In the genomic region with DNA sequence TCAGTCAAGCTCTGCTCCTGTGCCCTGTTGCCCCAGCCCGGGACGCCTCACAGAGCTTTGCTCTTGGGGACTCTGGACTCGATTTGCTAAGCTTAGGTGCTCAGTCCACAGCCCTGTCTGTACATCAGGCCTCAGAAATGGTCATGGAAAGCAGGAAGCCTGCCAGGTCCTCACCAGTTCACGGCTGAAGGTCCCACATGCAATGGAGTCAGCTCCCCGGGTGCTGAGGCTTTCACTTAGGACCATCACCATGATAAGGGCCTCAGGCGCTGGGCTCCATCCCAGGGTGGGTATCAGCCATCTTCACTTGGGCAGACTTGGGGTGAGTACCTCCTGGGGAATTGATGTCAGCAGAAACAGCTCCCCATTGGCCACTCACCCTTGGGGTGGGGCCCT, we compare ENCODE assay signal across 13 cellular contexts. TPM values are rescaled to one million over a fixed set of nuclear protein-coding genes. Genes with fewer than 3 reads are reported as not detected.
A peak's percentile ranks its signal among the peaks of the same experiment; 100 is the strongest.
DNase-seq lines count a peak whose midpoint lies in the region; ATAC-seq, FAIRE-seq and TF ChIP-seq lines count a peak whose summit lies in the region.
"Had no signal": no experiment of that assay in that cellular context is flagged by ENCODE, and none has a peak within 500 bp of the region (broad histone marks: within the 10 kb centered on the region; RNA-seq: fewer than 3 reads in every experiment).

No MANE protein-coding gene starts in this region.

- CTCF ChIA-PET in CD4-positive, alpha-beta T cell (lab: Charles Lee): interaction anchor here (0.6 to 7.8 kb wide), 7 partner anchors 11 to 74 kb away, joined by 3 to 58 read pairs (median 5); a partner anchor contains a TSS

- H3K27me3 ChIP-seq in CD4-positive, alpha-beta T cell (ENCODE audit: control insufficient read depth, insufficient read depth, low read length): no peaks in the 10 kb centered on the region
- H3K27me3 ChIP-seq in WERI-Rb-1 (ENCODE audit: insufficient read depth, low read depth, severe bottlenecking): no peaks in the 10 kb centered on the region
- H3K27me3 ChIP-seq in small intestine (ENCODE audit: control insufficient read depth in 2 of 2, insufficient read depth in 2 of 2, low read length in 2 of 2): no peaks in the 10 kb centered on the region
- H3K27me3 ChIP-seq: breast epithelium, MG63 had no signal

- DNase-seq in CD4-positive, alpha-beta T cell: no peak
- no peak for DNase-seq in WERI-Rb-1
- no peak for DNase-seq in immature natural killer cell
- no peak for DNase-seq in small intestine
- DNase-seq in RKO (ENCODE audit: low spot score): no peak
- no peak for DNase-seq in T-helper 9 cell
- no peak for DNase-seq in DMS79 (lab: John Stamatoyannopoulos, UW)
- DNase-seq in stimulated activated CD4-positive, alpha-beta T cell treated with anti-CD3 and anti-CD28 coated beads, Interleukin-1b, Interleukin-23, amount 100 ng/mL, for 48 hours: no peak
- DNase-seq: activated T-cell treated with anti-CD3 and anti-CD28 coated beads for 4 hours, MG63, PC-3 had no signal

- no peak for FAIRE-seq in small intestine (lab: Jason Lieb, UNC)

- intact Hi-C loops in CD4-positive, alpha-beta T cell (cut with DNase I, micrococcal nuclease): loop anchor here (2.0 to 5.0 kb wide), 2 partner anchors 34 to 36 kb away; a partner anchor contains a TSS

- H3K9me3 ChIP-seq in CD4-positive, alpha-beta T cell (ENCODE audit: control insufficient read depth, low read length): no peaks in the 10 kb centered on the region
- H3K9me3 ChIP-seq in WERI-Rb-1 (ENCODE audit: severe bottlenecking) (no peaks in the 10 kb centered on the region), small intestine (ENCODE audit: control insufficient read depth, low read depth) (no peaks in the 10 kb centered on the region)
- H3K9me3 ChIP-seq: breast epithelium, MG63 had no signal

- H3K27ac ChIP-seq in CD4-positive, alpha-beta T cell (ENCODE audit: low read depth, low read length): peak overlapping the region; percentile 3
- peak overlapping the region; percentile 24 for H3K27ac ChIP-seq in WERI-Rb-1
- peak overlapping the region; percentile 41 to 65 for H3K27ac ChIP-seq in small intestine (ENCODE audit: low read depth in 1 of 2, low read length in 1 of 2)

- H3K4me1 ChIP-seq in small intestine (ENCODE audit: control insufficient read depth in 2 of 2, insufficient read depth in 1 of 2, low read depth in 1 of 2, low read length in 1 of 2): peaks cover 30 to 33% of the 10 kb centered on the region in 2 donors

- no peaks in the 10 kb centered on the region for H3K27me3 Mint-ChIP-seq in CD4-positive, alpha-beta T cell
- H3K27me3 Mint-ChIP-seq in immature natural killer cell (ENCODE audit: low read depth in 3 of 3): peaks cover 10 to 16% (median 11%) of the 10 kb centered on the region in 3 donors

- ATAC-seq in CD4-positive, alpha-beta T cell (ENCODE audit: poor library complexity): no peak
- ATAC-seq: PC-3 had no signal

- TF ChIP-seq CTCF in CD4-positive, alpha-beta T cell (IDR thresholded peaks at IDR 0.05): no peak
- no peak for TF ChIP-seq CTCF in WERI-Rb-1 (IDR thresholded peaks at IDR 0.05; ENCODE audit: low read depth, low read length)

- POLR2A ChIA-PET in CD4-positive, alpha-beta T cell (lab: Charles Lee): interaction anchor here (0.8 to 10.2 kb wide), 6 partner anchors 9 to 47 kb away, joined by 3 to 133 read pairs (median 6); no protein-coding TSS in a partner anchor

- H3K4me3 ChIP-seq in WERI-Rb-1 (ENCODE audit: low read depth, low read length) (no peak overlapping the region), small intestine (ENCODE audit: low read depth in 1 of 2, low read length in 2 of 2) (no peak overlapping the region)
- H3K4me3 ChIP-seq: breast epithelium, MG63, smooth muscle cell had no signal

- no peaks in the 10 kb centered on the region for H3K9me3 Mint-ChIP-seq in CD4-positive, alpha-beta T cell
- H3K9me3 Mint-ChIP-seq in immature natural killer cell: no peaks in the 10 kb centered on the region

- H3K36me3 Mint-ChIP-seq in CD4-positive, alpha-beta T cell (ENCODE audit: low read depth): peaks cover 52% of the 10 kb centered on the region
- peaks cover 0 to 36% (median 28%) of the 10 kb centered on the region in 3 donors for H3K36me3 Mint-ChIP-seq in immature natural killer cell

- H3K4me1 Mint-ChIP-seq in CD4-positive, alpha-beta T cell (ENCODE audit: low read depth): peaks cover 98% of the 10 kb centered on the region
- H3K4me1 Mint-ChIP-seq in immature natural killer cell: peaks cover 100% of the 10 kb centered on the region in 2 donors

- H3K36me3 ChIP-seq in WERI-Rb-1 (peaks cover 50% of the 10 kb centered on the region), small intestine (ENCODE audit: control insufficient read depth in 2 of 2, insufficient read depth in 2 of 2, low read length in 2 of 2) (peaks cover 0 to 1% of the 10 kb centered on the region in 2 donors)
- H3K36me3 ChIP-seq: breast epithelium had no signal

- H3K4me3 Mint-ChIP-seq in CD4-positive, alpha-beta T cell: no peak overlapping the region
- peak overlapping the region; percentile 35 to 57 (median 47) for H3K4me3 Mint-ChIP-seq in immature natural killer cell

- 63 to 81% (median 64%) methylated on average over 6 of the region's 6 CpGs for WGBS in small intestine, 3 donors

- peak overlapping the region; percentile 91 for H3K27ac Mint-ChIP-seq in CD4-positive, alpha-beta T cell
- H3K27ac Mint-ChIP-seq in immature natural killer cell: peak overlapping the region; percentile 93 to 99 (median 97)

RNA-seq across cellular contexts. Expression of a gene that starts 37.7 kb away (rescaled TPM):
- total RNA-seq in CD4-positive, alpha-beta T cell: 10 to 100 TPM; 32.9 to 33.6 TPM
- polyA plus RNA-seq in immature natural killer cell (10 to 100 TPM; 12.1 to 62.1 (median 23.8) TPM), small intestine (10 to 100 TPM; 15.1 to 30.2 (median 18.8) TPM)

Comparison
In these comparisons a context has a peak if more than half of its experiments do, and no peak if none do; other contexts are left out.
1. H3K27ac ChIP-seq: peak in every context shown above with its lines; median percentile 53 in small intestine; 24 in WERI-Rb-1; 3 in CD4-positive, alpha-beta T cell.